8 cellular contexts compared by ENCODE assay signal in genomic region chr6:83514877-83515466, GRCh38. TPM values are rescaled to one million over a fixed set of nuclear protein-coding genes. Genes with fewer than 3 reads are reported as not detected.
DNase-seq lines count a peak whose midpoint lies in the region; ATAC-seq, FAIRE-seq and TF ChIP-seq lines count a peak whose summit lies in the region.

No MANE protein-coding gene starts in this region.

- peaks cover 25 to 35% of the 10 kb centered on the region in 2 donors for H3K27me3 Mint-ChIP-seq in CD4-positive, alpha-beta memory T cell

- H3K9me3 Mint-ChIP-seq in CD4-positive, alpha-beta memory T cell: peaks cover 0 to 2% (median 0%) of the 10 kb centered on the region in 8 donors

- H3K4me3 Mint-ChIP-seq in CD4-positive, alpha-beta memory T cell: no peak overlapping the region

- no peak overlapping the region for H3K27ac ChIP-seq in CD4-positive, alpha-beta memory T cell (ENCODE audit: low read depth, low read length)

- peak; percentile 55 for ATAC-seq in HG03280 (IDR thresholded peaks at IDR 0.05; ENCODE audit: unreplicated experiment)
- ATAC-seq in GM21825 (IDR thresholded peaks at IDR 0.05; ENCODE audit: unreplicated experiment): no peak
- ATAC-seq in GM19467 (IDR thresholded peaks at IDR 0.05; ENCODE audit: unreplicated experiment): no peak

- peak in 4 of 5 donors; percentile 23 to 31 (median 26) for DNase-seq in CD4-positive, alpha-beta memory T cell
- no peak for DNase-seq in GM12892 (ENCODE audit: insufficient read length)
- peak; percentile 31 for DNase-seq in NOMO-1 treated with DMSO at 0.1 percent for 48 hours (lab: John Stamatoyannopoulos, UW; ENCODE audit: unreplicated experiment)
- DNase-seq in cerebellar cortex (ENCODE audit: low spot score): peak; percentile 71
- peak; percentile 74 to 80 for DNase-seq in lung microvascular endothelial cell (ENCODE audit: low read depth in 2 of 2)

- TF ChIP-seq POLR2A in GM12892 (IDR thresholded peaks at IDR 0.05; ENCODE audit: low read depth, low read length): no peak

- CTCF ChIA-PET in CD4-positive, alpha-beta memory T cell (lab: Charles Lee; ENCODE audit: partially characterized antibody): interaction anchor here (0.8 to 4.5 kb wide), 10 partner anchors 9 to 1244 kb away, joined by 3 to 41 read pairs (median 8); partner anchors contain the start of genes DOP1A and UBE3D

- no peaks in the 10 kb centered on the region for H3K27me3 ChIP-seq in CD4-positive, alpha-beta memory T cell (ENCODE audit: insufficient read depth, low read length)

- no peaks in the 10 kb centered on the region for H3K9me3 ChIP-seq in CD4-positive, alpha-beta memory T cell (ENCODE audit: control insufficient read depth in 1 of 2, low read length in 2 of 2)

- no peaks in the 10 kb centered on the region for H3K4me1 ChIP-seq in CD4-positive, alpha-beta memory T cell (ENCODE audit: insufficient read depth, low read length)

- H3K36me3 ChIP-seq in CD4-positive, alpha-beta memory T cell (ENCODE audit: insufficient read depth, low read length): no peaks in the 10 kb centered on the region

- no peaks in the 10 kb centered on the region for H3K36me3 Mint-ChIP-seq in CD4-positive, alpha-beta memory T cell

- H3K27ac Mint-ChIP-seq in CD4-positive, alpha-beta memory T cell: no peak overlapping the region

- intact Hi-C loops in CD4-positive, alpha-beta memory T cell (cut with micrococcal nuclease): loop anchor here (1.0 to 2.0 kb wide), 2 partner anchors 448 to 1244 kb away; partner anchors contain the start of gene DOP1A

- peak; percentile 89 for FAIRE-seq in GM12892 (lab: Jason Lieb, UNC)

- H3K4me3 ChIP-seq in CD4-positive, alpha-beta memory T cell (ENCODE audit: low read length in 2 of 2): no peak overlapping the region

- peaks cover 6 to 18% (median 13%) of the 10 kb centered on the region in 4 donors for H3K4me1 Mint-ChIP-seq in CD4-positive, alpha-beta memory T cell

- POLR2A ChIA-PET in CD4-positive, alpha-beta memory T cell (lab: Charles Lee; ENCODE audit: partially characterized antibody): no interaction called here

RNA-seq across cellular contexts. Expression of gene PRSS35, which starts 2.6 kb away (rescaled TPM):
- total RNA-seq in CD4-positive, alpha-beta memory T cell: under 1 TPM in 1 of 2 experiments, not detected in 1; 0.39 TPM
- polyA plus RNA-seq in CD4-positive, alpha-beta memory T cell: under 1 TPM in 1 of 2 donors, not detected in 1; 0.21 TPM
- not detected for polyA plus RNA-seq in GM12892 (2012; ENCODE audit: missing spikeins)
- total RNA-seq in lung microvascular endothelial cell: not detected in 2 replicates
